In genomic region chr3:188370081-188370830, GRCh38 we compare ENCODE assay signal across 1 cellular context.
TF ChIP-seq lines count a peak whose summit lies in the region.

No MANE protein-coding gene starts in this region.

TF ChIP-seq in WTC11, 78 proteins besides CTCF, POLR2A, EP300 and RAD21 (continued from another document):
- no peak for TF ChIP-seq E2F4 (CRISPR knock-in tag; IDR thresholded peaks at IDR 0.05; ENCODE audit: borderline replicate concordance, low read depth)
- TF ChIP-seq ZNF232 (CRISPR knock-in tag; IDR thresholded peaks at IDR 0.05) = no peak
- TF ChIP-seq PRDM15 (CRISPR knock-in tag; IDR thresholded peaks at IDR 0.05) = no peak
- no peak for TF ChIP-seq FOXP1 (CRISPR knock-in tag; IDR thresholded peaks at IDR 0.05; ENCODE audit: borderline replicate concordance)
- no peak for TF ChIP-seq ZBTB21 (CRISPR knock-in tag; IDR thresholded peaks at IDR 0.05; ENCODE audit: borderline replicate concordance)
- no peak for TF ChIP-seq MLX (CRISPR knock-in tag; IDR thresholded peaks at IDR 0.05)
- TF ChIP-seq MYBL2 (CRISPR knock-in tag; IDR thresholded peaks at IDR 0.05) = no peak
- no peak for TF ChIP-seq ZNF671 (CRISPR knock-in tag; IDR thresholded peaks at IDR 0.05)
- no peak for TF ChIP-seq ERG (CRISPR knock-in tag; IDR thresholded peaks at IDR 0.05)
- no peak for TF ChIP-seq ESRRA (CRISPR knock-in tag; IDR thresholded peaks at IDR 0.05; ENCODE audit: borderline replicate concordance)
- no peak for TF ChIP-seq FOXK1 (CRISPR knock-in tag; IDR thresholded peaks at IDR 0.05)
- no peak for TF ChIP-seq ZNF317 (CRISPR knock-in tag; IDR thresholded peaks at IDR 0.05; ENCODE audit: borderline replicate concordance, low read depth)
- no peak for TF ChIP-seq E2F1 (CRISPR knock-in tag; IDR thresholded peaks at IDR 0.05)
